In the genomic region with DNA sequence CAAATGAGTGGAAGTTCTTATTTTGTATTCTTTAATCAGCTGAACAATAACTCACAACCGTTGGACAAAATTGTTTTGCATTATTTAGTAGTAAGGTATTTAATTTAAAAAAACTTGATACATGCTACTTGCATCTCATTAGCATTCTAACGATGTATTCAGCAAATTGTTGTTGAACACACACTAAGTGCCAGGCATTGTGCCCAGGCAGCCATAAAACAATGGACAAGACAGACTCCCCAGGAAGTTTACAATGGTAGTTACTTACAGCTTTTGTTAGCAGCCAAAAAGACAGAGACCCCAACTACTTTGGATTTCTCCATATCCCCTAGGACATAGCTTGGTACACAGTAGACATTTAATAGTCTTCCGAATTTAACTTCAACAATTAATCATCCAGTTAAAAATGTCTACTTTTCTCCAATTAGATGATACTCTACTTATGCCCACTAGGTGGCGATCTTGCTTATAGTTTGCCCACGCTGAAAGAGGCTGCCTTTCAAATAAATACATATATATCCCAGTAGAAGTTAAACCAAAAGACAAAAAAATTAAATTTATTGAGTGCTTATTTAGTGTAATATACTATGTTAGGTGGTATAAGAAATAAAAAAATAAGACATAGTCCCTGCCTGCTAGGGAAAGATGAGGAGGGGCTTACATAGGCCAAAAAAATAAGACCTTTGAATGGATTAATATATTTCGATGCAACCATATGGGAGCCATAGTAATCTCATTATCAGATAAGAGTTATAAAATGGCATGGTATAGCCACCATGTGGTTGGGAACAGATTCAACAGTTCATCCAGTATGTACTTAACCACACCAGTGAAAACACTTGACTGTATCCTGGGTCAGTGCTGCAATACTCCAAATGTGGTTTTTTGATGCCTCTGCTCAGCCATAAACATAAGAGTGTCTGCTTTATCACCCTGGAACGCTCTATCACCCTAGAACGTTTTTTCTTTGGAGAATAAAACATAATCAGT, we compare ENCODE assay signal across 8 cellular contexts. TPM values are rescaled to one million over a fixed set of nuclear protein-coding genes. Genes with fewer than 3 reads are reported as not detected.
DNase-seq lines count a peak whose midpoint lies in the region; ATAC-seq and TF ChIP-seq lines count a peak whose summit lies in the region.

No MANE protein-coding gene starts in this region.

- peak overlapping the region; percentile 80 for H2AK5ac ChIP-seq in IMR-90 (ENCODE audit: low read depth, low read length)

- H3K9me3 Mint-ChIP-seq in chondrocyte (ENCODE audit: low read depth): no peaks in the 10 kb centered on the region
- no peaks in the 10 kb centered on the region for H3K9me3 Mint-ChIP-seq in memory B cell
- H3K9me3 Mint-ChIP-seq in stimulated activated memory B cell treated with anti-CD40 and anti-IgM and Interleukin-4, amounts not matched to agents 10 μg/mL and 1 μg/mL and 100 μg/mL, for 72 hours: no peaks in the 10 kb centered on the region

- no peak overlapping the region for H4K5ac ChIP-seq in IMR-90 (ENCODE audit: low read depth, low read length)

- ATAC-seq in IMR-90 (ENCODE audit: low read depth): no peak
- ATAC-seq in memory B cell (ENCODE audit: low read depth): peak; percentile 46
- ATAC-seq in HG03460 (IDR thresholded peaks at IDR 0.05; ENCODE audit: unreplicated experiment): no peak
- ATAC-seq in stimulated activated memory B cell treated with anti-CD40 and anti-IgM and Interleukin-4, amounts not matched to agents 10 μg/mL and 1 μg/mL and 100 μg/mL, for 72 hours: no peak

- H3K4me3 ChIP-seq in IMR-90 (ENCODE audit: insufficient read depth, low read depth, low read length) (no peak overlapping the region), OCI-LY3 (ENCODE audit: low read length) (no peak overlapping the region)

- H2AK9ac ChIP-seq in IMR-90 (replicated peaks; ENCODE audit: low read depth, low read length, poor library complexity): no peak overlapping the region

- peak overlapping the region; percentile 37 for H2BK5ac ChIP-seq in IMR-90 (ENCODE audit: low read depth, low read length, poor library complexity, severe bottlenecking)

- BruUV-seq in IMR-90 (replicated peaks; lab: Mats Ljungman, UMichigan): no TSS peak

- H4K20me1 ChIP-seq in IMR-90 (ENCODE audit: insufficient read depth, low read length) (no peaks in the 10 kb centered on the region; the same call in 1 of the 2 replicates), OCI-LY3 (ENCODE audit: insufficient read depth, low read length) (no peaks in the 10 kb centered on the region)

- in situ Hi-C loops in IMR-90 (cut with MboI; ENCODE audit: low sequenced_read_pairs): loop anchor here (5.0 to 25.0 kb wide), 3 partner anchors 519 to 846 kb away; no protein-coding TSS in a partner anchor

- intact Hi-C loops in IMR-90 (cut with micrococcal nuclease): loop anchor here (1.0 to 5.0 kb wide), 7 partner anchors 129 to 863 kb away; a partner anchor contains a TSS

- DNase-seq in activated CD4-positive, alpha-beta T cell treated with anti-CD3 and anti-CD28 coated beads for 4 hours: peak; percentile 14 to 15
- no peak for DNase-seq in activated CD4-positive, alpha-beta T cell treated with anti-CD3 and anti-CD28 coated beads, Interleukin-2, amount 50 U/mL, for 1 hour
- DNase-seq in IMR-90: peak; percentile 74
- no peak for DNase-seq in chondrocyte (ENCODE audit: low spot score)
- peak in 1 of 2 donors; percentile 11 for DNase-seq in memory B cell (ENCODE audit: low spot score in 2 of 2)

- H2AFZ ChIP-seq in IMR-90 (replicated peaks; ENCODE audit: low read length, poor library complexity): no peak overlapping the region
- H2AFZ ChIP-seq in OCI-LY3 (ENCODE audit: low read depth, low read length): 0 out of 2 replicates have a peak overlapping the region, but pooled peaks have one; percentile 47

- H3K79me2 ChIP-seq in OCI-LY3 (ENCODE audit: low read length): peaks cover 11% of the 10 kb centered on the region

- no peaks in the 10 kb centered on the region for H3K36me3 Mint-ChIP-seq in chondrocyte (ENCODE audit: low read depth)
- H3K36me3 Mint-ChIP-seq in memory B cell: no peaks in the 10 kb centered on the region
- H3K36me3 Mint-ChIP-seq in stimulated activated memory B cell treated with anti-CD40 and anti-IgM and Interleukin-4, amounts not matched to agents 10 μg/mL and 1 μg/mL and 100 μg/mL, for 72 hours: no peaks in the 10 kb centered on the region

- POLR2A ChIA-PET in IMR-90 (lab: Charles Lee; ENCODE audit: unreplicated experiment): no interaction called here

- H3K27ac Mint-ChIP-seq in chondrocyte (ENCODE audit: unreplicated experiment): no peak overlapping the region
- H3K27ac Mint-ChIP-seq in memory B cell: no peak overlapping the region
- H3K27ac Mint-ChIP-seq in stimulated activated memory B cell treated with anti-CD40 and anti-IgM and Interleukin-4, amounts not matched to agents 10 μg/mL and 1 μg/mL and 100 μg/mL, for 72 hours: no peak overlapping the region

- H3K27me3 ChIP-seq in IMR-90 (ENCODE audit: control insufficient read depth, insufficient read depth, low read length) (no peaks in the 10 kb centered on the region), OCI-LY3 (ENCODE audit: low read depth, low read length) (peaks cover 23% of the 10 kb centered on the region)

- H2BK20ac ChIP-seq in IMR-90 (ENCODE audit: low read depth, low read length): peak overlapping the region; percentile 49

- no peaks in the 10 kb centered on the region for H3K9me3 ChIP-seq in IMR-90 (ENCODE audit: control insufficient read depth, insufficient read depth, low read length)
- no peaks in the 10 kb centered on the region for H3K9me3 ChIP-seq in OCI-LY3 (ENCODE audit: insufficient read depth, low read length)

- H3K27ac ChIP-seq in IMR-90 (ENCODE audit: insufficient read depth, low read length) (no peak overlapping the region), OCI-LY3 (ENCODE audit: low read length) (no peak overlapping the region)

- TF ChIP-seq POLR2A in IMR-90 (IDR thresholded peaks at IDR 0.05; ENCODE audit: low read depth, low read length): peak; percentile 50; the same call in 1 of the 2 replicates

- peak; percentile 81 for TF ChIP-seq CTCF in IMR-90 (conservative IDR thresholded peaks at IDR 0.05; ENCODE audit: low read depth, low read length)
- peak; percentile 87 for TF ChIP-seq CTCF in OCI-LY3 (IDR thresholded peaks at IDR 0.05; ENCODE audit: low read depth, low read length)
- TF ChIP-seq CTCF in chondrocyte (IDR thresholded peaks at IDR 0.05): peak; percentile 97

- H3K4ac ChIP-seq in IMR-90 (ENCODE audit: low read depth, low read length): peak overlapping the region; percentile 74

- peaks cover 32% of the 10 kb centered on the region for H3K4me1 Mint-ChIP-seq in chondrocyte (ENCODE audit: low read depth)
- H3K4me1 Mint-ChIP-seq in memory B cell: peaks cover 3% of the 10 kb centered on the region
- H3K4me1 Mint-ChIP-seq in stimulated activated memory B cell treated with anti-CD40 and anti-IgM and Interleukin-4, amounts not matched to agents 10 μg/mL and 1 μg/mL and 100 μg/mL, for 72 hours: peaks cover 16% of the 10 kb centered on the region

- H3K4me2 ChIP-seq in IMR-90 (ENCODE audit: low read depth, low read length): no peak overlapping the region
- H3K4me2 ChIP-seq in OCI-LY3 (ENCODE audit: low read length): 0 out of 2 replicates have a peak overlapping the region, but pooled peaks have one; percentile 9

- no peaks in the 10 kb centered on the region for H3K27me3 Mint-ChIP-seq in chondrocyte (ENCODE audit: low read depth)
- peaks cover 18% of the 10 kb centered on the region for H3K27me3 Mint-ChIP-seq in memory B cell
- peaks cover 51% of the 10 kb centered on the region for H3K27me3 Mint-ChIP-seq in stimulated activated memory B cell treated with anti-CD40 and anti-IgM and Interleukin-4, amounts not matched to agents 10 μg/mL and 1 μg/mL and 100 μg/mL, for 72 hours

- H3K56ac ChIP-seq in IMR-90 (ENCODE audit: extremely low read depth, insufficient read depth, low read length): no peak overlapping the region

- peak overlapping the region; percentile 69 for H2BK120ac ChIP-seq in IMR-90 (ENCODE audit: low read depth, low read length)

- peak overlapping the region; percentile 30 for H3K14ac ChIP-seq in IMR-90 (replicated peaks; ENCODE audit: low read depth, low read length)

- H3K4me3 Mint-ChIP-seq in chondrocyte (ENCODE audit: unreplicated experiment): no peak overlapping the region
- no peak overlapping the region for H3K4me3 Mint-ChIP-seq in memory B cell
- H3K4me3 Mint-ChIP-seq in stimulated activated memory B cell treated with anti-CD40 and anti-IgM and Interleukin-4, amounts not matched to agents 10 μg/mL and 1 μg/mL and 100 μg/mL, for 72 hours: no peak overlapping the region

- no peak overlapping the region for H3K18ac ChIP-seq in IMR-90 (ENCODE audit: low read depth, low read length)

- WGBS in IMR-90 (ENCODE audit: extremely low coverage in 2 of 2, insufficient read length in 1 of 2), 2 experiments: no CpG with 5 or more reads among the region's 8 CpGs

- peak overlapping the region in 1 of 2 experiments; percentile 52; a peak in 1 of 4 replicates for H4K8ac ChIP-seq in IMR-90 (ENCODE audit: low read depth in 2 of 2, low read length in 2 of 2)

- peak; percentile 88 for TF ChIP-seq RAD21 in IMR-90 (IDR thresholded peaks at IDR 0.05; ENCODE audit: low read length)

- H3K79me1 ChIP-seq in IMR-90 (ENCODE audit: low read depth in 1 of 2, low read length in 2 of 2): peaks cover 9 to 21% of the 10 kb centered on the region in 2 experiments

- H2BK15ac ChIP-seq in IMR-90 (ENCODE audit: low read depth, low read length): peak overlapping the region; percentile 90; the same call in 2 of the 3 replicates

- H3K4me1 ChIP-seq in IMR-90 (ENCODE audit: control insufficient read depth, insufficient read depth, low read length) (peaks cover 6% of the 10 kb centered on the region), OCI-LY3 (ENCODE audit: low read length) (peaks cover 30% of the 10 kb centered on the region)

- dilution Hi-C loops in IMR-90 (cut with HindIII; ENCODE audit: low sequenced_read_pairs, unreplicated experiment): no loop called here

- no peak overlapping the region for H3K23ac ChIP-seq in IMR-90 (ENCODE audit: low read depth, low read length)

- H3K9ac ChIP-seq in IMR-90 (ENCODE audit: low read depth, low read length) (no peak overlapping the region), OCI-LY3 (ENCODE audit: low read length) (no peak overlapping the region)

- H4K91ac ChIP-seq in IMR-90 (ENCODE audit: insufficient read depth, low read depth, low read length): peak overlapping the region; percentile 81; the same call in 1 of the 2 replicates

- H3K36me3 ChIP-seq in IMR-90 (ENCODE audit: control insufficient read depth, insufficient read depth, low read length) (no peaks in the 10 kb centered on the region), OCI-LY3 (replicated peaks; ENCODE audit: low read depth, low read length) (peaks cover 15% of the 10 kb centered on the region)

- CTCF ChIA-PET in IMR-90 (lab: Yijun Ruan, JAX): interaction anchor here (0.6 to 1.1 kb wide), 4 partner anchors 30 to 643 kb away, joined by 3 to 4 read pairs (median 4); no protein-coding TSS in a partner anchor

- H3K9me1 ChIP-seq in IMR-90 (ENCODE audit: insufficient read depth, low read length): peaks cover 9% of the 10 kb centered on the region

RNA-seq across cellular contexts. Expression of a gene that starts 2.1 kb away (rescaled TPM):
- 8.1 and 8.4 TPM in 2 replicates for total RNA-seq in IMR-90 (2012; rRNA removed)
- polyA plus RNA-seq in IMR-90 (2012; rRNA removed): 11.2 and 14.2 TPM in 2 replicates
- polyA plus RNA-seq in IMR-90 (2012; cell fraction: cytosol; rRNA removed): 16.5 and 30.3 TPM in 2 replicates
- 12.9 and 26.1 TPM in 2 replicates for polyA plus RNA-seq in IMR-90 (2012; cell fraction: nucleus; rRNA removed; ENCODE audit: low replicate concordance)
- total RNA-seq in chondrocyte: 15.2 to 22.8 TPM (median 15.9 TPM) in 3 replicates

RNA-seq across cellular contexts. Expression of a gene that starts 46.4 kb away (rescaled TPM):
- total RNA-seq in IMR-90 (2012; rRNA removed): 99.4 and 104 TPM in 2 replicates
- 43.8 and 50.7 TPM in 2 replicates for polyA plus RNA-seq in IMR-90 (2012; rRNA removed)
- 14.3 and 35.8 TPM in 2 replicates for polyA plus RNA-seq in IMR-90 (2012; cell fraction: cytosol; rRNA removed)
- 14.1 and 56.8 TPM in 2 replicates for polyA plus RNA-seq in IMR-90 (2012; cell fraction: nucleus; rRNA removed; ENCODE audit: low replicate concordance)
- total RNA-seq in chondrocyte: 62.7 to 74.6 TPM (median 68.7 TPM) in 3 replicates

Comparison
In these comparisons a context has a peak if more than half of its experiments do, and no peak if none do; other contexts are left out.
1. DNase-seq: peak in activated CD4-positive, alpha-beta T cell treated with anti-CD3 and anti-CD28 coated beads for 4 hours (2 of 2) and IMR-90 (single experiment); none in activated CD4-positive, alpha-beta T cell treated with anti-CD3 and anti-CD28 coated beads, Interleukin-2, amount 50 U/mL, for 1 hour (single experiment) and chondrocyte (single experiment).
2. Peak in every context shown above with its lines, with median percentiles within 50 percentile points of each other: CTCF ChIP-seq.